In the genomic region with DNA sequence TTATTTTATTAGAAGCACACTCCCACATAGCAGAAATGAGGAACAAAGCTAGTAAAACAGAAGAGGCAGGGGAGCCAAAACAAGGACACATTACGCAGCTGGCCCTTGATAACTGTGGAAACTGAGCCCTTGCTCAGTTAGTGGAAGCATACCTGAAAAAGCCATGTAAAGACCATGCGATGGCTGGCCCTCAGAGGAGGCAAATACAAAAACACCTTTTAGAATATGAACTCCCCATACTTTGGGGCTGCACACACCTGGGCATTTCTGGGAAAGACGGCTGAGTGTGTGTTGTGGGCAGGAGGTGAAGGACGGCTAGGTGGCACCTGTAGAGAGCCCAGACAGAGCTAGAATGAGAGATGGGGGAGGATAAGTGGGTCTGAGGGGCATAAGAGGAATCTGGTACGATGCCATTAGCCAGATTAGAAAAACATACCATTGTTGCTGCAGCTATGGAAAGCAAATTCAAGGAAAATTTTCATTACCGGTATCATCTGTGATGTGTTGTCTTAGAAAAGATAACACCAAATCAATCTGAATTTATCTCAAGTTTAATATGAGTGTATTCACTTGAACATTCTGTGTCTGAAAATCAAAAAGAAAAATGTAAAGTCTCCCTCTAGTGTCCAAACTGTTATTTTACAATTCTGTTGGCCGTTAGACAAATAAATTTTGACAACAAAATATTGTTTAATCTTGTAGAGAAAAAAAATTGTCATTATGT, we compare ENCODE assay signal across 11 cellular contexts. TPM values are rescaled to one million over a fixed set of nuclear protein-coding genes. Genes with fewer than 3 reads are reported as not detected.
DNase-seq lines count a peak whose midpoint lies in the region; ATAC-seq, FAIRE-seq and TF ChIP-seq lines count a peak whose summit lies in the region.
"Had no signal": no experiment of that assay in that cellular context is flagged by ENCODE, and none has a peak within 500 bp of the region (broad histone marks: within the 10 kb centered on the region; RNA-seq: fewer than 3 reads in every experiment).

No MANE protein-coding gene starts in this region.

- no peaks in the 10 kb centered on the region for H3K9me3 ChIP-seq in pancreas
- H3K9me3 ChIP-seq: BE2C had no signal

- H3K4me1 ChIP-seq in pancreas: no peaks in the 10 kb centered on the region
- H3K4me1 ChIP-seq: BE2C had no signal

- 40 to 44% methylated on average over 7 of the region's 7 CpGs for WGBS in pancreas, 2 donors

- FAIRE-seq in pancreas (lab: Jason Lieb, UNC): peak; percentile 98

- no peak overlapping the region for H3K27ac ChIP-seq in pancreas

- ATAC-seq in pancreas: no peak

- no peak overlapping the region for H3K4me3 ChIP-seq in pancreas

- H3K27me3 ChIP-seq in pancreas: peaks cover 0 to 2% (median 0%) of the 10 kb centered on the region in 4 donors
- H3K27me3 ChIP-seq: BE2C had no signal

- DNase-seq in NCI-H1092 treated with DMSO at 0.1 percent for 48 hours (lab: John Stamatoyannopoulos, UW): peak; percentile 3
- no peak for DNase-seq in NCI-H1092 (lab: John Stamatoyannopoulos, UW)
- peak; percentile 18 for DNase-seq in NCI-H1694 treated with DMSO at 0.1 percent for 48 hours (lab: John Stamatoyannopoulos, UW)
- DNase-seq in dedifferentiated amniotic fluid mesenchymal stem cell (ENCODE audit: extremely low spot score): peak; percentile 20
- no peak for DNase-seq in pancreas
- DNase-seq in NCI-H2227 treated with DMSO at 0.1 percent for 48 hours (lab: John Stamatoyannopoulos, UW): no peak
- no peak for DNase-seq in kidney tubule cell (ENCODE audit: low spot score)
- DNase-seq in activated CD4-positive, alpha-beta T cell treated with anti-CD3 and anti-CD28 coated beads for 4 hours: no peak
- DNase-seq: BE2C; NCI-H2029 treated with DMSO at 0.1 percent for 48 hours; stimulated activated CD4-positive, alpha-beta T cell treated with anti-CD3 and anti-CD28 coated beads, Interleukin-2, amount 100 ng/mL, for 48 hours had no signal

- intact Hi-C loops in pancreas (cut with DNase I): loop anchor here in 1 of 3 donors (10.0 kb wide), 1 partner anchor 1540 kb away; no protein-coding TSS in a partner anchor

- H3K36me3 ChIP-seq in pancreas: no peaks in the 10 kb centered on the region
- H3K36me3 ChIP-seq: BE2C had no signal

- peak in 3 of 4 donors; percentile 20 to 29 (median 29) for TF ChIP-seq CTCF in pancreas (IDR thresholded peaks at IDR 0.05)

RNA-seq across cellular contexts. Expression of a gene that starts 45.2 kb away (rescaled TPM):
- total RNA-seq in pancreas: not detected
- not detected for polyA plus RNA-seq in pancreas

Comparison
In these comparisons a context has a peak if more than half of its experiments do, and no peak if none do; other contexts are left out.
1. DNase-seq: peak in NCI-H1092 treated with DMSO at 0.1 percent for 48 hours (single experiment), NCI-H1694 treated with DMSO at 0.1 percent for 48 hours (single experiment) and dedifferentiated amniotic fluid mesenchymal stem cell (single experiment); none in NCI-H1092 (single experiment), pancreas (0 of 6), NCI-H2227 treated with DMSO at 0.1 percent for 48 hours (single experiment), kidney tubule cell (single experiment) and activated CD4-positive, alpha-beta T cell treated with anti-CD3 and anti-CD28 coated beads for 4 hours (0 of 2).